ENCODE assay signal across 8 cellular contexts in the genomic region with DNA sequence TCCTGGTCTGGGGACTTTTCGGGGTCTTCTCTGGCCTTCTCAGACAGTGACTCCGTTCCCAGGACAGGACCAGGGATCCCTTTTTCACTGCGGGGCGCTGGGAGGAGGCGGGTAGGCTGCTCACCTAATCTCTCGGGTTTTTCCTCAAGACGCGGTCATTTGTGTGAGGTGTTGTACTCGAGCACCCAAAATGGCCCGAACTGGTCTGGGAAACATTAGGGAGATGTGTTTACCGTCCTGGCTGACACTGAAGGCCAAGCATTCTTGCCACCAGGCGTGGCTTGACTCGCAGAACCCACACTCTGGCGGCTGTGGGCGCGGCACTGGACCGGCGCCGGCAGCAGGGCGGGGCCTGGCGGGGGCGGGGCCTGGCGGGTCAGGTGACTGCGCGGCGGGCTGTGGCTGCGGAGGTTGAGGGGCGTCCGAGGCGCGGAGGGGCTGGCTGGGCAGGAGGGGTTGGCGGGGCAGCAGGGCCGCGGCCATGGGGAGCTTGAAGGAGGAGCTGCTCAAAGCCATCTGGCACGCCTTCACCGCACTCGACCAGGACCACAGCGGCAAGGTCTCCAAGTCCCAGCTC. TPM values are rescaled to one million over a fixed set of nuclear protein-coding genes. Genes with fewer than 3 reads are reported as not detected.
DNase-seq lines count a peak whose midpoint lies in the region; ATAC-seq and TF ChIP-seq lines count a peak whose summit lies in the region.

A gene (plus strand): TSS at position 379 of the 577 bp plus-strand sequence. CDS start 103 bp downstream, at position 482.

- POLR2A ChIA-PET in activated CD4-positive, alpha-beta T cell treated with anti-CD3 and anti-CD28 coated beads for 36 hours (lab: Charles Lee) = interaction anchor here (0.5 kb wide), 1 partner anchor 22 kb away, joined by 5 read pairs; no protein-coding TSS in a partner anchor

- peak within 1 kb of the TSS; percentile 91 for H3K4me3 ChIP-seq in coronary artery

- H3K27ac ChIP-seq in coronary artery = peak within 1 kb of the TSS; percentile 98 to 99

- ATAC-seq in HG02970 (IDR thresholded peaks at IDR 0.05; ENCODE audit: low FRiP score, unreplicated experiment) (peak; percentile 92), left lobe of liver (peak; percentile 99)
- ATAC-seq in activated CD4-positive, alpha-beta T cell treated with anti-CD3 and anti-CD28 coated beads for 36 hours = peak; percentile 94

- intact Hi-C loops in activated CD4-positive, alpha-beta T cell treated with anti-CD3 and anti-CD28 coated beads for 36 hours (cut with DNase I, micrococcal nuclease) = loop anchor here in 1 of 2 experiments (1.0 to 2.0 kb wide), 5 partner anchors 49 to 645 kb away; a partner anchor contains a TSS

- CTCF ChIA-PET in activated CD4-positive, alpha-beta T cell treated with anti-CD3 and anti-CD28 coated beads for 36 hours (lab: Charles Lee) = interaction anchor here (1.3 to 1.7 kb wide), 2 partner anchors 11 to 53 kb away, joined by 3 to 5 read pairs; no protein-coding TSS in a partner anchor

- peaks cover 11% of the 10 kb centered on the region for H3K4me1 Mint-ChIP-seq in activated CD4-positive, alpha-beta T cell treated with anti-CD3 and anti-CD28 coated beads for 36 hours

- peaks cover 7% of the 10 kb centered on the region for H3K9me3 Mint-ChIP-seq in activated CD4-positive, alpha-beta T cell treated with anti-CD3 and anti-CD28 coated beads for 36 hours (ENCODE audit: low read depth)

- H3K4me3 Mint-ChIP-seq in activated CD4-positive, alpha-beta T cell treated with anti-CD3 and anti-CD28 coated beads for 36 hours = peak within 1 kb of the TSS; percentile 79

- H3K27ac Mint-ChIP-seq in activated CD4-positive, alpha-beta T cell treated with anti-CD3 and anti-CD28 coated beads for 36 hours = peak within 1 kb of the TSS; percentile 42

- peaks cover 24% of the 10 kb centered on the region for H3K27me3 Mint-ChIP-seq in activated CD4-positive, alpha-beta T cell treated with anti-CD3 and anti-CD28 coated beads for 36 hours

- no peak for TF ChIP-seq CTCF in coronary artery (IDR thresholded peaks at IDR 0.05)

- DNase-seq in SIG-M5 treated with dmso at 0.1 percent for 504 hours (lab: John Stamatoyannopoulos, UW; ENCODE audit: unreplicated experiment) (peak; percentile 61), SIG-M5 (lab: John Stamatoyannopoulos, UW) (no peak), NCI-H2196 (lab: John Stamatoyannopoulos, UW; ENCODE audit: unreplicated experiment) (peak; percentile 75), coronary artery (ENCODE audit: low spot score) (peak; percentile 94), left lobe of liver (ENCODE audit: low spot score) (peak; percentile 89)
- DNase-seq in activated CD4-positive, alpha-beta T cell treated with anti-CD3 and anti-CD28 coated beads for 36 hours = peak; percentile 85
- DNase-seq in stimulated activated CD4-positive, alpha-beta T cell treated with anti-CD3 and anti-CD28 coated beads, Interleukin-2, amount 100 ng/mL, for 24 hours = peak; percentile 78 to 87

- H3K36me3 Mint-ChIP-seq in activated CD4-positive, alpha-beta T cell treated with anti-CD3 and anti-CD28 coated beads for 36 hours (ENCODE audit: low read depth) = peaks cover 5% of the 10 kb centered on the region

RNA-seq across cellular contexts. Expression of the gene that starts here (rescaled TPM):
- total RNA-seq in activated CD4-positive, alpha-beta T cell treated with anti-CD3 and anti-CD28 coated beads for 36 hours = 1 to 10 TPM; 7.5 to 9.7 TPM
- 4.0 TPM for total RNA-seq in left lobe of liver
